In the genomic region with DNA sequence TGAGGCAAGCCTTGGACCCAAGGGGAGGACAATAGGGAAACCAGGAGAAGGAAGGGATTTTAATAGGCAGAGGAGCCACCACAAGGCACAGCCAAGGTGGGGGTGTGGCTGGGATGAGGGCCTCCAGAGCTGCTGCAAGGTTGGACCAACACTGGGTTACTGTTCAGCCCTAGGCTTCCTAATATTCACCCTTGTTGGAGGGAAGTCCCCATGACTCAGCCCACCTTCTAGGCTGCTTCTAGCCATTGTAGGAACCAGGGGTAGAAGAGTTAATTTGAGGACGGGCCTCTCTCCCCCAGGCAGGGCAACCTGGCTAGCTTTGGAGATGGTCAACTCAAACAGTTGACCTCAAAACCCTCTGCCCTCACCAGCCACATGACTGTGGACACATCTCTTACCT, we compare ENCODE assay signal across 18 cellular contexts. TPM values are rescaled to one million over a fixed set of nuclear protein-coding genes. Genes with fewer than 3 reads are reported as not detected.
A peak's percentile ranks its signal among the peaks of the same experiment; 100 is the strongest.
DNase-seq lines count a peak whose midpoint lies in the region; ATAC-seq, FAIRE-seq and TF ChIP-seq lines count a peak whose summit lies in the region.
"Had no signal": no experiment of that assay in that cellular context is flagged by ENCODE, and none has a peak within 500 bp of the region (broad histone marks: within the 10 kb centered on the region; RNA-seq: fewer than 3 reads in every experiment).

No MANE protein-coding gene starts in this region.

- peak; percentile 86 for ATAC-seq in activated CD8-positive, alpha-beta T cell treated with anti-CD3 and anti-CD28 coated beads for 36 hours
- no peak for ATAC-seq in activated CD8-positive, alpha-beta T cell treated with anti-CD3 and anti-CD28 coated beads, Interleukin-2, amount 10 ng/mL, durations not matched to agents 7 days and 5 days
- ATAC-seq in mucosa of descending colon: no peak

- no peak for FAIRE-seq in astrocyte (lab: Jason Lieb, UNC)
- FAIRE-seq: kidney had no signal

- intact Hi-C loops in activated CD8-positive, alpha-beta T cell treated with anti-CD3 and anti-CD28 coated beads for 36 hours (cut with micrococcal nuclease): no loop called here
- intact Hi-C loops in mucosa of descending colon (cut with DNase I, micrococcal nuclease): no loop called here

- H2BK12ac ChIP-seq in trophoblast cell (ENCODE audit: low read length): no peak overlapping the region

- H3K36me3 Mint-ChIP-seq in activated CD8-positive, alpha-beta T cell treated with anti-CD3 and anti-CD28 coated beads for 36 hours (ENCODE audit: low read depth): no peaks in the 10 kb centered on the region
- H3K36me3 Mint-ChIP-seq in activated CD8-positive, alpha-beta T cell treated with anti-CD3 and anti-CD28 coated beads, Interleukin-2, amount 10 ng/mL, durations not matched to agents 7 days and 5 days (ENCODE audit: low read depth): no peaks in the 10 kb centered on the region
- H3K36me3 Mint-ChIP-seq in astrocyte (ENCODE audit: low read depth, unreplicated experiment) (no peaks in the 10 kb centered on the region), type B pancreatic cell (peaks cover 6% of the 10 kb centered on the region)

- no peak overlapping the region for H4K12ac ChIP-seq in trophoblast cell (ENCODE audit: low read depth, low read length)

- H3K9me3 Mint-ChIP-seq in activated CD8-positive, alpha-beta T cell treated with anti-CD3 and anti-CD28 coated beads for 36 hours: no peaks in the 10 kb centered on the region
- H3K9me3 Mint-ChIP-seq in activated CD8-positive, alpha-beta T cell treated with anti-CD3 and anti-CD28 coated beads, Interleukin-2, amount 10 ng/mL, durations not matched to agents 7 days and 5 days (ENCODE audit: insufficient read depth): no peaks in the 10 kb centered on the region
- H3K9me3 Mint-ChIP-seq in astrocyte (ENCODE audit: unreplicated experiment) (no peaks in the 10 kb centered on the region), type B pancreatic cell (peaks cover 7% of the 10 kb centered on the region)

- peaks cover 2% of the 10 kb centered on the region for H3K27me3 Mint-ChIP-seq in activated CD8-positive, alpha-beta T cell treated with anti-CD3 and anti-CD28 coated beads for 36 hours
- peaks cover 11% of the 10 kb centered on the region for H3K27me3 Mint-ChIP-seq in activated CD8-positive, alpha-beta T cell treated with anti-CD3 and anti-CD28 coated beads, Interleukin-2, amount 10 ng/mL, durations not matched to agents 7 days and 5 days (ENCODE audit: low read depth)
- H3K27me3 Mint-ChIP-seq in astrocyte (ENCODE audit: low read depth, unreplicated experiment) (peaks cover 43% of the 10 kb centered on the region), type B pancreatic cell (peaks cover 30% of the 10 kb centered on the region)

- peaks cover 28% of the 10 kb centered on the region for H3K27me3 ChIP-seq in astrocyte (ENCODE audit: insufficient read depth, low read length)
- no peaks in the 10 kb centered on the region for H3K27me3 ChIP-seq in trophoblast cell (ENCODE audit: insufficient read depth, low read length)
- H3K27me3 ChIP-seq: upper lobe of right lung had no signal

- H3K18ac ChIP-seq in trophoblast cell (ENCODE audit: low read length): no peak overlapping the region

- WGBS in trophoblast cell (ENCODE audit: extremely low coverage, insufficient coverage, insufficient read length): no CpG with 5 or more reads among the region's 1 CpG

- DNase-seq in activated CD8-positive, alpha-beta T cell treated with anti-CD3 and anti-CD28 coated beads for 36 hours: peak; percentile 59
- no peak for DNase-seq in activated CD8-positive, alpha-beta T cell treated with anti-CD3 and anti-CD28 coated beads, Interleukin-2, amount 10 ng/mL, durations not matched to agents 7 days and 5 days
- peak; percentile 44 for DNase-seq in GM10248 (ENCODE audit: extremely low spot score)
- DNase-seq in astrocyte (ENCODE audit: low read depth): no peak
- no peak for DNase-seq in trophoblast cell
- DNase-seq in type B pancreatic cell (ENCODE audit: extremely low spot score, unreplicated experiment): no peak
- no peak for DNase-seq in mucosa of descending colon
- DNase-seq in GDM1 (lab: John Stamatoyannopoulos, UW): no peak
- DNase-seq: activated CD4-positive, CD25-positive, alpha-beta regulatory T cell treated with anti-CD3 and anti-CD28 coated beads, Interleukin-2, amount 50 U/mL, for 72 hours; central memory CD4-positive, alpha-beta T cell; effector CD4-positive, alpha-beta T cell; hippocampal formation; kidney; NCI-H1092 treated with DMSO at 0.1 percent for 48 hours; NCI-H2107; NCI-H524 treated with DMSO at 0.1 percent for 48 hours; T-helper 9 cell; upper lobe of right lung had no signal

- no peak overlapping the region for H2BK5ac ChIP-seq in trophoblast cell (ENCODE audit: low read depth, low read length, poor library complexity)

- no peaks in the 10 kb centered on the region for H3K9me3 ChIP-seq in astrocyte (ENCODE audit: insufficient read depth, low read depth, low read length)
- H3K9me3 ChIP-seq in trophoblast cell (ENCODE audit: insufficient read depth, low read depth, low read length): no peaks in the 10 kb centered on the region
- no peaks in the 10 kb centered on the region for H3K9me3 ChIP-seq in mucosa of descending colon
- H3K9me3 ChIP-seq: upper lobe of right lung had no signal

- H3K4me1 ChIP-seq in astrocyte (ENCODE audit: insufficient read depth, low read length): peaks cover 17% of the 10 kb centered on the region
- peaks cover 22 to 25% of the 10 kb centered on the region in 2 experiments for H3K4me1 ChIP-seq in trophoblast cell (ENCODE audit: control insufficient read depth in 1 of 2, insufficient read depth in 2 of 2, low read length in 2 of 2)
- H3K4me1 ChIP-seq in mucosa of descending colon (ENCODE audit: low read depth): no peaks in the 10 kb centered on the region

- H4K91ac ChIP-seq in trophoblast cell (ENCODE audit: low read depth, low read length): no peak overlapping the region

- H3K27ac ChIP-seq in astrocyte (ENCODE audit: low read depth, low read length) (no peak overlapping the region), trophoblast cell (ENCODE audit: low read depth, low read length) (no peak overlapping the region)
- H3K27ac ChIP-seq: upper lobe of right lung had no signal

- no peak overlapping the region for H4K8ac ChIP-seq in trophoblast cell (ENCODE audit: low read depth, low read length)

- H3K4ac ChIP-seq in trophoblast cell (ENCODE audit: low read depth, low read length): no peak overlapping the region

- no peak overlapping the region for H3K9ac ChIP-seq in astrocyte (ENCODE audit: low read length)
- H3K9ac ChIP-seq in trophoblast cell (ENCODE audit: low read length): no peak overlapping the region

- no peaks in the 10 kb centered on the region for H4K20me1 ChIP-seq in astrocyte (ENCODE audit: insufficient read depth, low read length)

- H3K4me3 ChIP-seq in astrocyte (ENCODE audit: insufficient read depth, low read depth, low read length) (no peak overlapping the region), trophoblast cell (ENCODE audit: low read depth, low read length) (no peak overlapping the region), mucosa of descending colon (no peak overlapping the region)
- H3K4me3 ChIP-seq: upper lobe of right lung had no signal

- TF ChIP-seq CTCF in activated CD8-positive, alpha-beta T cell treated with anti-CD3 and anti-CD28 coated beads for 36 hours (IDR thresholded peaks at IDR 0.05): no peak
- TF ChIP-seq CTCF in GM10248 (IDR thresholded peaks at IDR 0.05; ENCODE audit: control extremely low read depth, extremely low read depth, low read depth, missing control alignments) (no peak), astrocyte (IDR thresholded peaks at IDR 0.05; ENCODE audit: insufficient read depth, low read depth, low read length) (no peak), type B pancreatic cell (conservative IDR thresholded peaks at IDR 0.05) (no peak), mucosa of descending colon (IDR thresholded peaks at IDR 0.05) (no peak)

- H3K23ac ChIP-seq in trophoblast cell (ENCODE audit: low read length): no peak overlapping the region

- H3K79me1 ChIP-seq in trophoblast cell (ENCODE audit: low read length): no peaks in the 10 kb centered on the region

- peaks cover 18% of the 10 kb centered on the region for H3K4me1 Mint-ChIP-seq in activated CD8-positive, alpha-beta T cell treated with anti-CD3 and anti-CD28 coated beads for 36 hours (ENCODE audit: low read depth)
- peaks cover 13% of the 10 kb centered on the region for H3K4me1 Mint-ChIP-seq in activated CD8-positive, alpha-beta T cell treated with anti-CD3 and anti-CD28 coated beads, Interleukin-2, amount 10 ng/mL, durations not matched to agents 7 days and 5 days (ENCODE audit: low read depth)
- H3K4me1 Mint-ChIP-seq in astrocyte (ENCODE audit: low read depth, unreplicated experiment): peaks cover 12% of the 10 kb centered on the region
- peaks cover 61% of the 10 kb centered on the region for H3K4me1 Mint-ChIP-seq in type B pancreatic cell (ENCODE audit: unreplicated experiment)

- no peak overlapping the region for H2BK120ac ChIP-seq in trophoblast cell (ENCODE audit: insufficient read depth, low read length, poor library complexity)

- H2AK5ac ChIP-seq in trophoblast cell (ENCODE audit: low read length): no peak overlapping the region

- CTCF ChIA-PET in activated CD8-positive, alpha-beta T cell treated with anti-CD3 and anti-CD28 coated beads for 36 hours (lab: Charles Lee): interaction anchor here (1.1 kb wide), 1 partner anchor 10 kb away, joined by 5 read pairs; no protein-coding TSS in a partner anchor
- CTCF ChIA-PET in activated CD8-positive, alpha-beta T cell treated with anti-CD3 and anti-CD28 coated beads, Interleukin-2, amount 10 ng/mL, durations not matched to agents 7 days and 5 days (lab: Charles Lee): interaction anchor here (1.3 to 4.0 kb wide), 2 partner anchors 9 to 19 kb away, joined by 3 to 17 read pairs; no protein-coding TSS in a partner anchor
- CTCF ChIA-PET in GM10248 (lab: Yijun Ruan, JAX): interaction anchor here (1.2 kb wide), 2 partner anchors 13 to 68 kb away, joined by 4 read pairs; no protein-coding TSS in a partner anchor

- H3K14ac ChIP-seq in trophoblast cell (ENCODE audit: low read length): peak overlapping the region; percentile 20

- no peak overlapping the region for H3K4me3 Mint-ChIP-seq in activated CD8-positive, alpha-beta T cell treated with anti-CD3 and anti-CD28 coated beads for 36 hours
- no peak overlapping the region for H3K4me3 Mint-ChIP-seq in activated CD8-positive, alpha-beta T cell treated with anti-CD3 and anti-CD28 coated beads, Interleukin-2, amount 10 ng/mL, durations not matched to agents 7 days and 5 days
- no peak overlapping the region for H3K4me3 Mint-ChIP-seq in astrocyte (ENCODE audit: unreplicated experiment)
- H3K4me3 Mint-ChIP-seq in type B pancreatic cell: no peak overlapping the region

- no peaks in the 10 kb centered on the region for H3K36me3 ChIP-seq in astrocyte (ENCODE audit: insufficient read depth, low read length)
- H3K36me3 ChIP-seq in trophoblast cell (ENCODE audit: control insufficient read depth in 1 of 2, insufficient read depth in 2 of 2, low read length in 2 of 2): no peaks in the 10 kb centered on the region
- H3K36me3 ChIP-seq in mucosa of descending colon (ENCODE audit: low read depth): no peaks in the 10 kb centered on the region
- H3K36me3 ChIP-seq: upper lobe of right lung had no signal

- POLR2A ChIA-PET in activated CD8-positive, alpha-beta T cell treated with anti-CD3 and anti-CD28 coated beads for 36 hours (lab: Charles Lee): interaction anchor here (1.1 kb wide), 1 partner anchor 19 kb away, joined by 3 read pairs; no protein-coding TSS in a partner anchor
- POLR2A ChIA-PET in activated CD8-positive, alpha-beta T cell treated with anti-CD3 and anti-CD28 coated beads, Interleukin-2, amount 10 ng/mL, durations not matched to agents 7 days and 5 days (lab: Charles Lee): no interaction called here
- POLR2A ChIA-PET in GM10248 (lab: Yijun Ruan, JAX): no interaction called here

- no peak overlapping the region for H3K27ac Mint-ChIP-seq in activated CD8-positive, alpha-beta T cell treated with anti-CD3 and anti-CD28 coated beads for 36 hours
- H3K27ac Mint-ChIP-seq in activated CD8-positive, alpha-beta T cell treated with anti-CD3 and anti-CD28 coated beads, Interleukin-2, amount 10 ng/mL, durations not matched to agents 7 days and 5 days: no peak overlapping the region
- H3K27ac Mint-ChIP-seq in astrocyte (ENCODE audit: unreplicated experiment) (no peak overlapping the region), type B pancreatic cell (no peak overlapping the region)

- H3K4me2 ChIP-seq in astrocyte (ENCODE audit: low read length): peak overlapping the region; percentile 9
- H3K4me2 ChIP-seq in trophoblast cell (ENCODE audit: low read length): no peak overlapping the region

- no peaks in the 10 kb centered on the region for H3K79me2 ChIP-seq in astrocyte (ENCODE audit: insufficient read depth, low read length)
- H3K79me2 ChIP-seq in trophoblast cell (ENCODE audit: control insufficient read depth, insufficient read depth, low read length, poor library complexity): peaks cover 2% of the 10 kb centered on the region

- H2AFZ ChIP-seq in astrocyte (ENCODE audit: low read depth, low read length) (no peak overlapping the region), trophoblast cell (ENCODE audit: insufficient read depth, low read length, poor library complexity) (no peak overlapping the region)

RNA-seq across cellular contexts. Expression of gene KCNN3, which starts 59.5 kb away (rescaled TPM):
- under 1 TPM in 1 of 2 experiments, not detected in 1; 0.11 TPM for total RNA-seq in activated CD8-positive, alpha-beta T cell treated with anti-CD3 and anti-CD28 coated beads for 36 hours
- total RNA-seq in activated CD8-positive, alpha-beta T cell treated with anti-CD3 and anti-CD28 coated beads, Interleukin-2, amount 10 ng/mL, durations not matched to agents 7 days and 5 days: not detected
- 0.46 and 0.66 TPM in 2 replicates for total RNA-seq in astrocyte
- 0.06 and 0.08 TPM in 2 replicates for polyA plus RNA-seq in trophoblast cell (2013)
- total RNA-seq in type B pancreatic cell (ENCODE audit: low replicate concordance): 0.45 and 3.8 TPM in 2 replicates
- total RNA-seq in mucosa of descending colon: 10 to 100 TPM in 1 of 3 donors, 1 to 10 TPM in 2; 1.5 to 19.3 (median 2.0) TPM

Comparison
In these comparisons a context has a peak if more than half of its experiments do, and no peak if none do; other contexts are left out.
1. DNase-seq: peak in activated CD8-positive, alpha-beta T cell treated with anti-CD3 and anti-CD28 coated beads for 36 hours (single experiment) and GM10248 (single experiment); none in activated CD8-positive, alpha-beta T cell treated with anti-CD3 and anti-CD28 coated beads, Interleukin-2, amount 10 ng/mL, durations not matched to agents 7 days and 5 days (single experiment), astrocyte (single experiment), trophoblast cell (0 of 2), type B pancreatic cell (single experiment), mucosa of descending colon (0 of 3) and GDM1 (single experiment).